In the genomic region with DNA sequence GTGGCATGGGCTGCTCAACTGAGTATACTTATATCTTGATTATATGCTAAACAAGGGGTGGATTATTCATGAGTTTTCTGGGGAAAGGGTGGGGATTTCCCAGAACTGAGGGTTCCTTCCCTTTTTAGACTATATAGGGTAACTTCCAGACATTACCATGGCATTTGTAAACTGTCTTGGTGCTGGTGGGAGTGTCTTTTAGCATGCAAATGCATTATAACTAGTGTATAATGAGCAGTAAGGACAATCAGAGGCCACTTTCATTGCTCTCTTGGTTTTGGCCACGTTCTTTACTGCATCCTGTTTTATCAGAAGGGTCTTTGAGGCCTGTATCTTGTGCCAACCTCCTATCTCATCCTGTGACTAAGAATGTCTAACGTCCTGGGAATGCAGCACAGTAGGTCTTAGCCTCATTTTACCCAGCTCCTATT, we compare ENCODE assay signal across 15 cellular contexts. TPM values are rescaled to one million over a fixed set of nuclear protein-coding genes. Genes with fewer than 3 reads are reported as not detected.
A peak's percentile ranks its signal among the peaks of the same experiment; 100 is the strongest.
DNase-seq lines count a peak whose midpoint lies in the region; ATAC-seq, FAIRE-seq and TF ChIP-seq lines count a peak whose summit lies in the region.
"Had no signal": no experiment of that assay in that cellular context is flagged by ENCODE, and none has a peak within 500 bp of the region (broad histone marks: within the 10 kb centered on the region; RNA-seq: fewer than 3 reads in every experiment).

No MANE protein-coding gene starts in this region.

- WGBS in SK-N-SH (ENCODE audit: low lambda C conversion rate): 29% methylated on average over 2 of the region's 2 CpGs

- H3K27me3 Mint-ChIP-seq in neural crest cell (ENCODE audit: low read depth) (no peaks in the 10 kb centered on the region), natural killer cell (ENCODE audit: low read depth in 2 of 2) (no peaks in the 10 kb centered on the region), GM23338 (ENCODE audit: insufficient read depth, low read depth, poor library complexity) (no peaks in the 10 kb centered on the region)

- H3K36me3 Mint-ChIP-seq in neural crest cell (ENCODE audit: low read depth): peaks cover 3% of the 10 kb centered on the region
- H3K36me3 Mint-ChIP-seq in natural killer cell: no peaks in the 10 kb centered on the region
- peaks cover 28% of the 10 kb centered on the region for H3K36me3 Mint-ChIP-seq in GM23338 (ENCODE audit: low read depth)

- no TSS peak for BruUV-seq in endothelial cell of umbilical vein (replicated peaks; lab: Mats Ljungman, UMichigan)

- H3K9me1 ChIP-seq in endothelial cell of umbilical vein (replicated peaks; ENCODE audit: control insufficient read depth, extremely low read depth, insufficient read depth, low read length): no peaks in the 10 kb centered on the region

- DNase-seq in SK-N-SH (no peak), SW 1271 (lab: John Stamatoyannopoulos, UW) (peak; percentile 20 to 54), endothelial cell of umbilical vein (ENCODE audit: low read depth, low spot score) (peak; percentile 61), neural crest cell (ENCODE audit: low read depth, low spot score) (no peak), natural killer cell (no peak), C1 segment of cervical spinal cord (lab: John Stamatoyannopoulos, UW) (no peak), GM23338 (ENCODE audit: low spot score) (no peak)
- DNase-seq: activated CD4-positive, alpha-beta T cell treated with anti-CD3 and anti-CD28 coated beads for 4 hours; activated T-cell treated with anti-CD3 and anti-CD28 coated beads, Interleukin-2, amount 50 U/mL, for 4 hours; amygdala; MM.1S; stimulated activated naive CD4-positive, alpha-beta T cell had no signal

- intact Hi-C loops in endothelial cell of umbilical vein (cut with micrococcal nuclease): no loop called here
- intact Hi-C loops in natural killer cell (cut with micrococcal nuclease): no loop called here

- H4K20me1 ChIP-seq in SK-N-SH (ENCODE audit: insufficient read depth) (peaks cover 5% of the 10 kb centered on the region; the same call in 1 of the 2 replicates), endothelial cell of umbilical vein (replicated peaks; ENCODE audit: control insufficient read depth, extremely low read depth, insufficient read depth, low read length) (no peaks in the 10 kb centered on the region), GM23338 (replicated peaks; ENCODE audit: insufficient read depth) (peaks cover 12% of the 10 kb centered on the region)

- TF ChIP-seq CTCF in SK-N-SH (IDR thresholded peaks at IDR 0.05) (no peak), endothelial cell of umbilical vein (IDR thresholded peaks at IDR 0.05; ENCODE audit: extremely low read depth in 1 of 2, insufficient read depth in 1 of 2, low read depth in 1 of 2, low read length in 2 of 2) (no peak), neural crest cell (conservative IDR thresholded peaks at IDR 0.05) (no peak), natural killer cell (IDR thresholded peaks at IDR 0.05) (no peak), GM23338 (conservative IDR thresholded peaks at IDR 0.05; ENCODE audit: low read depth in 2 of 2) (no peak)

- H3K27ac Mint-ChIP-seq in neural crest cell (ENCODE audit: unreplicated experiment): peak overlapping the region; percentile 43
- no peak overlapping the region for H3K27ac Mint-ChIP-seq in natural killer cell
- H3K27ac Mint-ChIP-seq in GM23338: no peak overlapping the region; the same call in 1 of the 2 replicates

- H3K9me3 ChIP-seq in SK-N-SH: no peaks in the 10 kb centered on the region
- H3K9me3 ChIP-seq in endothelial cell of umbilical vein (replicated peaks; ENCODE audit: control insufficient read depth, insufficient read depth, low read length): no peaks in the 10 kb centered on the region

- ATAC-seq in SK-N-SH treated with all-trans-retinoic acid at 6 μM for 48 hours (no peak; the same call in 2 of the 3 replicates), natural killer cell (no peak), GM23338 (no peak)

- no peaks in the 10 kb centered on the region for H3K9me3 Mint-ChIP-seq in neural crest cell
- no peaks in the 10 kb centered on the region for H3K9me3 Mint-ChIP-seq in natural killer cell
- H3K9me3 Mint-ChIP-seq in GM23338: no peaks in the 10 kb centered on the region
- H3K9me3 Mint-ChIP-seq: activated T-cell treated with anti-CD3 and anti-CD28 coated beads, Interleukin-2, amount 50 U/mL, for 4 hours had no signal

- H3K4me1 Mint-ChIP-seq in neural crest cell (peaks cover 26% of the 10 kb centered on the region), natural killer cell (peaks cover 5% of the 10 kb centered on the region in 2 donors), GM23338 (peaks cover 4% of the 10 kb centered on the region; the same call in 1 of the 3 replicates)

- dilution Hi-C loops in endothelial cell of umbilical vein (cut with MboI; ENCODE audit: extremely low pct_ligation_motif_present, low sequenced_read_pairs): no loop called here

- H3K79me2 ChIP-seq in SK-N-SH (ENCODE audit: insufficient read depth) (peaks cover 87% of the 10 kb centered on the region), endothelial cell of umbilical vein (ENCODE audit: control insufficient read depth, insufficient read depth, low read length) (peaks cover 76% of the 10 kb centered on the region), GM23338 (replicated peaks; ENCODE audit: insufficient read depth) (peaks cover 70% of the 10 kb centered on the region)

- no peaks in the 10 kb centered on the region for H3K9me2 ChIP-seq in SK-N-SH
- no peaks in the 10 kb centered on the region for H3K9me2 ChIP-seq in GM23338 (ENCODE audit: insufficient read depth)

- no peak for TF ChIP-seq RAD21 in SK-N-SH (IDR thresholded peaks at IDR 0.05; ENCODE audit: low read length)

- H3K4me2 ChIP-seq in SK-N-SH (peak overlapping the region; percentile 12; the same call in 1 of the 2 replicates), endothelial cell of umbilical vein (ENCODE audit: insufficient read depth, low read length) (peak overlapping the region; percentile 8), GM23338 (no peak overlapping the region)

- H3K36me3 ChIP-seq in SK-N-SH (replicated peaks in 1 of 2; ENCODE audit: control insufficient read depth in 1 of 2, insufficient read depth in 2 of 2, low read length in 1 of 2) (peaks cover 3 to 24% of the 10 kb centered on the region in 2 experiments), endothelial cell of umbilical vein (ENCODE audit: control insufficient read depth in 2 of 2, extremely low read depth in 1 of 2, insufficient read depth in 2 of 2, low read length in 2 of 2) (peaks cover 0 to 5% of the 10 kb centered on the region in 2 experiments), GM23338 (ENCODE audit: insufficient read depth) (peaks cover 24% of the 10 kb centered on the region; the same call in 1 of the 2 replicates)

- peak; percentile 77 for FAIRE-seq in endothelial cell of umbilical vein (lab: Jason Lieb, UNC)
- FAIRE-seq: frontal cortex had no signal

- peaks cover 15% of the 10 kb centered on the region for H3F3A ChIP-seq in SK-N-SH (replicated peaks; ENCODE audit: insufficient read depth)
- H3F3A ChIP-seq in GM23338 (replicated peaks; ENCODE audit: low read depth): no peaks in the 10 kb centered on the region

- no peak for TF ChIP-seq POLR2A in endothelial cell of umbilical vein (IDR thresholded peaks at IDR 0.05; ENCODE audit: low read depth, low read length)

- POLR2A ChIA-PET in SK-N-SH (lab: Yijun Ruan, JAX) (no interaction called here), endothelial cell of umbilical vein (lab: Charles Lee) (no interaction called here)

- peak overlapping the region; percentile 62; the same call in 1 of the 2 replicates for H2AFZ ChIP-seq in SK-N-SH (ENCODE audit: low read depth)
- peak overlapping the region; percentile 63 for H2AFZ ChIP-seq in endothelial cell of umbilical vein (ENCODE audit: low read depth, low read length)
- H2AFZ ChIP-seq in GM23338: no peak overlapping the region

- H3K4me1 ChIP-seq in SK-N-SH (ENCODE audit: control insufficient read depth in 1 of 2, insufficient read depth in 2 of 2, low read depth in 1 of 2, low read length in 1 of 2) (peaks cover 0 to 10% of the 10 kb centered on the region in 2 experiments; a peak in 2 of 4 replicates), endothelial cell of umbilical vein (ENCODE audit: control insufficient read depth, extremely low read depth, insufficient read depth, low read length) (peaks cover 9% of the 10 kb centered on the region), GM23338 (ENCODE audit: insufficient read depth) (no peaks in the 10 kb centered on the region)

- no peak overlapping the region for H3K4me3 Mint-ChIP-seq in neural crest cell
- H3K4me3 Mint-ChIP-seq in natural killer cell: no peak overlapping the region
- H3K4me3 Mint-ChIP-seq in GM23338: no peak overlapping the region
- H3K4me3 Mint-ChIP-seq: activated T-cell treated with anti-CD3 and anti-CD28 coated beads, Interleukin-2, amount 50 U/mL, for 4 hours had no signal

- no peak overlapping the region; the same call in 1 of the 2 replicates for H3K9ac ChIP-seq in SK-N-SH
- peak overlapping the region; percentile 13 for H3K9ac ChIP-seq in endothelial cell of umbilical vein (replicated peaks; ENCODE audit: extremely low read depth, insufficient read depth, low read length)

- no peak for TF ChIP-seq EP300 in SK-N-SH (IDR thresholded peaks at IDR 0.05; ENCODE audit: borderline replicate concordance in 1 of 2, low read depth in 1 of 2, low read length in 1 of 2)

- H3K4me3 ChIP-seq in SK-N-SH (ENCODE audit: low read depth in 2 of 2, low read length in 1 of 2): no peak overlapping the region
- H3K4me3 ChIP-seq in endothelial cell of umbilical vein (replicated peaks in 1 of 3; ENCODE audit: insufficient read depth in 1 of 3, low read depth in 1 of 3, low read length in 3 of 3): no peak overlapping the region
- H3K4me3 ChIP-seq in GM23338: no peak overlapping the region

- CTCF ChIA-PET in SK-N-SH (lab: Yijun Ruan, JAX): interaction anchor here (2.9 kb wide), 1 partner anchor 11 kb away, joined by 10 read pairs; no protein-coding TSS in a partner anchor
- CTCF ChIA-PET in endothelial cell of umbilical vein (lab: Charles Lee): no interaction called here

- H3K27ac ChIP-seq in SK-N-SH (ENCODE audit: low read depth in 2 of 2, low read length in 1 of 2) (peak overlapping the region in 1 of 2 experiments; percentile 40; a peak in 2 of 4 replicates), endothelial cell of umbilical vein (ENCODE audit: insufficient read depth, low read depth, low read length) (peak overlapping the region; percentile 19), GM23338 (ENCODE audit: low read depth) (no peak overlapping the region)
- H3K27ac ChIP-seq: 22Rv1 had no signal

- H3K27me3 ChIP-seq in SK-N-SH (ENCODE audit: insufficient read depth) (no peaks in the 10 kb centered on the region), endothelial cell of umbilical vein (ENCODE audit: control insufficient read depth in 2 of 2, insufficient read depth in 2 of 2, low read length in 2 of 2) (no peaks in the 10 kb centered on the region), GM23338 (ENCODE audit: insufficient read depth) (no peaks in the 10 kb centered on the region)

RNA-seq across cellular contexts. Expression of a gene that starts 12.0 kb away (rescaled TPM):
- 25.8 and 28.4 TPM in 2 replicates for polyA plus RNA-seq in SK-N-SH (2012; rRNA removed)
- polyA plus RNA-seq in SK-N-SH (2012; cell fraction: cytosol; rRNA removed): 27.2 and 29.5 TPM in 2 replicates
- polyA plus RNA-seq in SK-N-SH (2012; cell fraction: nucleus; rRNA removed): 4.8 and 6.3 TPM in 2 replicates
- total RNA-seq in endothelial cell of umbilical vein: 82.1 and 86.3 TPM in 2 replicates
- polyA plus RNA-seq in endothelial cell of umbilical vein: 22.5 and 28.8 TPM in 2 replicates
- polyA plus RNA-seq in endothelial cell of umbilical vein (2011; cell fraction: cytosol; rRNA removed): 44.9 and 53.9 TPM in 2 replicates
- 10.2 and 15.6 TPM in 2 replicates for polyA plus RNA-seq in endothelial cell of umbilical vein (2011; cell fraction: nucleus; rRNA removed)
- 39.9 and 60.0 TPM in 2 replicates for polyA plus RNA-seq in endothelial cell of umbilical vein (2012)
- 31.7 and 32.8 TPM in 2 replicates for polyA minus RNA-seq in endothelial cell of umbilical vein
- 37.8 TPM for polyA minus RNA-seq in endothelial cell of umbilical vein (2011; cell fraction: cytosol; rRNA and poly(A)+ RNA removed)
- polyA minus RNA-seq in endothelial cell of umbilical vein (2011; cell fraction: nucleus; rRNA and poly(A)+ RNA removed): 10.6 and 17.0 TPM in 2 replicates
- 77.2 and 78.8 TPM in 2 replicates for total RNA-seq in neural crest cell
- 1 to 10 TPM; 2.0 to 4.0 (median 2.9) TPM for total RNA-seq in natural killer cell
- total RNA-seq in GM23338 (2014; rRNA removed; shearing (Covaris generic)): 40.0 and 42.7 TPM in 2 replicates
- 50.0 and 55.9 TPM in 2 replicates for polyA plus RNA-seq in GM23338 (2016; fragmentation: Nextera tagmentation; extraction: Ambion mirVana)

RNA-seq across cellular contexts. Expression of a gene that starts 12.6 kb away (rescaled TPM):
- 12.8 and 14.4 TPM in 2 replicates for polyA plus RNA-seq in SK-N-SH (2012; rRNA removed)
- polyA plus RNA-seq in SK-N-SH (2012; cell fraction: cytosol; rRNA removed): 22.5 and 31.0 TPM in 2 replicates
- polyA plus RNA-seq in SK-N-SH (2012; cell fraction: nucleus; rRNA removed): 1.7 and 2.4 TPM in 2 replicates
- 78.1 and 79.6 TPM in 2 replicates for total RNA-seq in endothelial cell of umbilical vein
- polyA plus RNA-seq in endothelial cell of umbilical vein: 12.2 and 12.9 TPM in 2 replicates
- 27.1 and 33.0 TPM in 2 replicates for polyA plus RNA-seq in endothelial cell of umbilical vein (2011; cell fraction: cytosol; rRNA removed)
- polyA plus RNA-seq in endothelial cell of umbilical vein (2011; cell fraction: nucleus; rRNA removed): 6.1 and 7.9 TPM in 2 replicates
- 72.1 and 125 TPM in 2 replicates for polyA plus RNA-seq in endothelial cell of umbilical vein (2012)
- polyA minus RNA-seq in endothelial cell of umbilical vein: 15.2 and 18.4 TPM in 2 replicates
- polyA minus RNA-seq in endothelial cell of umbilical vein (2011; cell fraction: cytosol; rRNA and poly(A)+ RNA removed): 22.7 TPM
- 12.1 and 16.6 TPM in 2 replicates for polyA minus RNA-seq in endothelial cell of umbilical vein (2011; cell fraction: nucleus; rRNA and poly(A)+ RNA removed)
- 119 and 128 TPM in 2 replicates for total RNA-seq in neural crest cell
- 10 to 100 TPM; 13.4 to 26.5 (median 17.8) TPM for total RNA-seq in natural killer cell
- total RNA-seq in GM23338 (2014; rRNA removed; shearing (Covaris generic)): 50.5 and 53.8 TPM in 2 replicates
- polyA plus RNA-seq in GM23338 (2016; fragmentation: Nextera tagmentation; extraction: Ambion mirVana): 125 and 140 TPM in 2 replicates

RNA-seq across cellular contexts. Expression of a gene that starts 42.2 kb away (rescaled TPM):
- polyA plus RNA-seq in SK-N-SH (2012; rRNA removed) (11.2 and 15.8 TPM in 2 replicates), endothelial cell of umbilical vein (9.5 and 11.0 TPM in 2 replicates), GM23338 (2016; fragmentation: Nextera tagmentation; extraction: Ambion mirVana) (3.9 and 6.7 TPM in 2 replicates)
- 10.5 and 14.4 TPM in 2 replicates for polyA plus RNA-seq in SK-N-SH (2012; cell fraction: cytosol; rRNA removed)
- polyA plus RNA-seq in SK-N-SH (2012; cell fraction: nucleus; rRNA removed): 5.9 and 10.6 TPM in 2 replicates
- total RNA-seq in endothelial cell of umbilical vein (17.1 and 18.8 TPM in 2 replicates), neural crest cell (21.2 and 22.9 TPM in 2 replicates), natural killer cell (10 to 100 TPM; 10.4 to 13.5 (median 13.2) TPM)
- polyA plus RNA-seq in endothelial cell of umbilical vein (2011; cell fraction: cytosol; rRNA removed): 8.8 and 10.6 TPM in 2 replicates
- 9.5 and 10.6 TPM in 2 replicates for polyA plus RNA-seq in endothelial cell of umbilical vein (2011; cell fraction: nucleus; rRNA removed)
- polyA plus RNA-seq in endothelial cell of umbilical vein (2012): 16.6 and 18.1 TPM in 2 replicates
- polyA minus RNA-seq in endothelial cell of umbilical vein: 19.9 and 23.9 TPM in 2 replicates
- polyA minus RNA-seq in endothelial cell of umbilical vein (2011; cell fraction: cytosol; rRNA and poly(A)+ RNA removed): 9.9 TPM
- 11.8 and 14.1 TPM in 2 replicates for polyA minus RNA-seq in endothelial cell of umbilical vein (2011; cell fraction: nucleus; rRNA and poly(A)+ RNA removed)
- 16.1 and 17.1 TPM in 2 replicates for total RNA-seq in GM23338 (2014; rRNA removed; shearing (Covaris generic))

RNA-seq across cellular contexts. Expression of a gene that starts 52.7 kb away (rescaled TPM):
- 1.5 and 2.1 TPM in 2 replicates for polyA plus RNA-seq in SK-N-SH (2012; rRNA removed)
- polyA plus RNA-seq in SK-N-SH (2012; cell fraction: cytosol; rRNA removed): 1.9 and 2.3 TPM in 2 replicates
- 1.2 and 3.3 TPM in 2 replicates for polyA plus RNA-seq in SK-N-SH (2012; cell fraction: nucleus; rRNA removed)
- 4.3 and 4.9 TPM in 2 replicates for total RNA-seq in endothelial cell of umbilical vein
- 1.7 and 2.5 TPM in 2 replicates for polyA plus RNA-seq in endothelial cell of umbilical vein
- polyA plus RNA-seq in endothelial cell of umbilical vein (2011; cell fraction: cytosol; rRNA removed): 1.6 and 2.2 TPM in 2 replicates
- polyA plus RNA-seq in endothelial cell of umbilical vein (2011; cell fraction: nucleus; rRNA removed): 5.2 and 5.7 TPM in 2 replicates
- 6.3 and 6.8 TPM in 2 replicates for polyA plus RNA-seq in endothelial cell of umbilical vein (2012)
- 5.4 and 5.8 TPM in 2 replicates for polyA minus RNA-seq in endothelial cell of umbilical vein
- polyA minus RNA-seq in endothelial cell of umbilical vein (2011; cell fraction: cytosol; rRNA and poly(A)+ RNA removed): 1.9 TPM
- polyA minus RNA-seq in endothelial cell of umbilical vein (2011; cell fraction: nucleus; rRNA and poly(A)+ RNA removed): 5.5 and 8.1 TPM in 2 replicates
- 10.7 and 13.4 TPM in 2 replicates for total RNA-seq in neural crest cell
- total RNA-seq in natural killer cell: 1 to 10 TPM; 4.0 to 5.3 (median 5.1) TPM
- total RNA-seq in GM23338 (2014; rRNA removed; shearing (Covaris generic)): 6.8 and 8.1 TPM in 2 replicates
- polyA plus RNA-seq in GM23338 (2016; fragmentation: Nextera tagmentation; extraction: Ambion mirVana): 5.8 and 7.8 TPM in 2 replicates

Comparison
In these comparisons a context has a peak if more than half of its experiments do, and no peak if none do; other contexts are left out.
1. DNase-seq: peak in SW 1271 (2 of 2) and endothelial cell of umbilical vein (single experiment); none in SK-N-SH (single experiment), neural crest cell (single experiment), natural killer cell (single experiment), C1 segment of cervical spinal cord (0 of 14) and GM23338 (single experiment).